Comparison of ENCODE assay signal across 8 cellular contexts in genomic region chr15:69394556-69395282, GRCh38. TPM values are rescaled to one million over a fixed set of nuclear protein-coding genes. Genes with fewer than 3 reads are reported as not detected.
A peak's percentile ranks its signal among the peaks of the same experiment; 100 is the strongest.
DNase-seq lines count a peak whose midpoint lies in the region; ATAC-seq and TF ChIP-seq lines count a peak whose summit lies in the region.

No MANE protein-coding gene starts in this region.

- peak in 1 of 3 donors; percentile 47 for TF ChIP-seq CTCF in omental fat pad (IDR thresholded peaks at IDR 0.05)
- peak; percentile 75 to 96 for TF ChIP-seq CTCF in suprapubic skin (IDR thresholded peaks at IDR 0.05)

- 22% methylated on average over 28 of the region's 36 CpGs for WGBS in suprapubic skin

- no peaks in the 10 kb centered on the region for H3K36me3 ChIP-seq in suprapubic skin

- peak; percentile 88 for ATAC-seq in omental fat pad (ENCODE audit: low FRiP score)

- no peaks in the 10 kb centered on the region for H3K9me3 ChIP-seq in suprapubic skin

- H3K4me1 ChIP-seq in suprapubic skin: peaks cover 20% of the 10 kb centered on the region

- TF ChIP-seq EP300 in suprapubic skin (IDR thresholded peaks at IDR 0.05): no peak

- no peaks in the 10 kb centered on the region for H3K27me3 ChIP-seq in suprapubic skin

- no peak overlapping the region for H3K27ac ChIP-seq in suprapubic skin

- no peak for TF ChIP-seq POLR2A in suprapubic skin (IDR thresholded peaks at IDR 0.05)

- DNase-seq in NCI-H1417 (lab: John Stamatoyannopoulos, UW) (peak; percentile 63 to 76 (median 72)), NCI-H1417 treated with DMSO at 0.1 percent for 48 hours (lab: John Stamatoyannopoulos, UW) (no peak), HT-29 (ENCODE audit: low spot score) (peak; percentile 89), SHP77 treated with DMSO at 0.1 percent for 48 hours (lab: John Stamatoyannopoulos, UW) (peak; percentile 44), foreskin melanocyte (peak; percentile 57), omental fat pad (ENCODE audit: low spot score) (peak; percentile 88), suprapubic skin (ENCODE audit: low spot score in 2 of 2) (peak; percentile 85 to 88)
- peak; percentile 70 for DNase-seq in activated effector memory CD4-positive, alpha-beta T cell treated with Interleukin-2 at 50 U/mL for 16 hours

- no peak overlapping the region for H3K4me3 ChIP-seq in suprapubic skin

RNA-seq across cellular contexts. Expression of gene KIF23, which starts 19.4 kb away (rescaled TPM):
- total RNA-seq in HT-29 (2014; rRNA removed; shearing (Covaris generic)): 66.8 and 82.2 TPM in 2 replicates
- total RNA-seq in omental fat pad (1 to 10 TPM; 1.6 to 3.8 (median 1.7) TPM), suprapubic skin (1 to 10 TPM; 2.7 to 8.5 (median 6.9) TPM)

RNA-seq across cellular contexts. Expression of gene RPLP1, which starts 57.9 kb away (rescaled TPM):
- 381 and 410 TPM in 2 replicates for total RNA-seq in HT-29 (2014; rRNA removed; shearing (Covaris generic))
- total RNA-seq in omental fat pad (100 to 1,000 TPM; 539 to 795 (median 579) TPM), suprapubic skin (1,000 to 10,000 TPM in 2 of 4 donors, 100 to 1,000 TPM in 2; 623 to 1,424 (median 1,017) TPM)
